14 cellular contexts compared by ENCODE assay signal in the genomic region with DNA sequence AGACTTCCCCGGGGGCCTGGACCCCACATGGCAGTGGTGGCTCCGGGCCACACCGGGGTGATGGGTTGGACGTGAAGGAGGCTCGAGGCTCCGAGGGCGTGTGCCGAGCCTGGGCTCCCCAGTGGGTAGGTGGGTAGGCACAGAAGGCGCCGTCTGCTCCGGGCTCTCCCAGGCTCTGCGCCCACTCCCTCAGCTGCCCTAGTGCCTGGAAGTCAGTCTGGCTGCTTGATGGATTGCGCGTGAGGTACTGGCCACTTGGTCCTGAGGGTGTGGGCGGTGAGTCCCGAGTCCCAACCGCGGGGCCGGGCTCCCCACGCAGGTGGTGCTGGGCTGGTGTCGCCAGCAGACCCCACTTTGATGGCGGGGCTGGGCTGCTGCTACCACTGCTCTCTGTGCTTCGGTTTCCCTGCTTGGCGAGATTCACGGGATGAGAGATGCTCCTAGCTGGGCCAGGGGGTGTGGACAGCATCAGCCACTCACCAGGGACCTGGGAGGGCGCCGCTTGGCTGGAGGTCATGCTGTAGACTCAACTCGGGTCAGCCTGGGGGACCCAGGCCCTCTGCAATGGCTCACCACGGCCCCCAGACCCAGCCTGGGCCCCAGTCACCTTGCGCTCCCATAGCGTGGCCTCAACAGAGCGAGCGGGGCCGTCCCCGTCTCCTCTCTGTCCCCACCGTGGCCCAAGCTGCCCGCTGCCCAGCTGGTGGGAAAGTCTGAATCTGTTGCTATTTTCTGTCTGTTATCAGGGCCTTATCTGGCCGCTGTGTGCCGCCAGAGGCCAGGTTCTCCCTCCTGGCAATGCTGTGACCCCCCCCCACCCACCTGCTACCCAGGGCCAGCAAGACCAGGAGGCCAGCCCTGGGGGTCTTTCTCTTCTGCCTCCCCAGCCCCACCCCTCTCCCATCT. TPM values are rescaled to one million over a fixed set of nuclear protein-coding genes. Genes with fewer than 3 reads are reported as not detected.
DNase-seq lines count a peak whose midpoint lies in the region; ATAC-seq and TF ChIP-seq lines count a peak whose summit lies in the region.
"Had no signal": no experiment of that assay in that cellular context is flagged by ENCODE, and none has a peak within 500 bp of the region (broad histone marks: within the 10 kb centered on the region; RNA-seq: fewer than 3 reads in every experiment).

No MANE protein-coding gene starts in this region.

- H3K36me3 ChIP-seq in spleen: peaks cover 0 to 15% (median 0%) of the 10 kb centered on the region in 6 donors
- H3K36me3 ChIP-seq: upper lobe of left lung had no signal

- peak overlapping the region in 6 of 8 donors; percentile 39 to 78 (median 71) for H3K27ac ChIP-seq in spleen
- H3K27ac ChIP-seq: upper lobe of left lung had no signal

- in situ Hi-C loops in KBM-7 (cut with MboI; ENCODE audit: low pct_unique_long_range_greater_than_20kb, low sequenced_read_pairs): no loop called here

- H3K27me3 ChIP-seq in spleen (replicated peaks in 1 of 7): no peaks in the 10 kb centered on the region
- H3K27me3 ChIP-seq: upper lobe of left lung had no signal

- TF ChIP-seq CTCF in GM10248 (IDR thresholded peaks at IDR 0.05; ENCODE audit: control extremely low read depth, extremely low read depth, low read depth, missing control alignments) (peak; percentile 12), spleen (IDR thresholded peaks at IDR 0.05 in 8 of 11, conservative IDR thresholded peaks at IDR 0.05 in 3 of 11) (peak in 3 of 11 experiments; percentile 16 to 29 (median 29))

- 48 to 75% (median 73%) methylated on average over 15 to 39 of the region's 39 CpGs for WGBS in spleen, 5 donors

- H3K4me1 ChIP-seq in spleen: peaks cover 22 to 94% (median 62%) of the 10 kb centered on the region in 6 donors
- H3K4me1 ChIP-seq: upper lobe of left lung had no signal

- H3K4me3 ChIP-seq in spleen: peak overlapping the region in 1 of 8 donors; percentile 48
- H3K4me3 ChIP-seq: upper lobe of left lung had no signal

- POLR2A ChIA-PET in GM10248 (lab: Yijun Ruan, JAX): no interaction called here

- no peak for TF ChIP-seq POLR2A in spleen (IDR thresholded peaks at IDR 0.05)

- CTCF ChIA-PET in GM10248 (lab: Yijun Ruan, JAX): no interaction called here

- ATAC-seq in left cardiac atrium: peak; percentile 39 to 60
- ATAC-seq in GM21717 (IDR thresholded peaks at IDR 0.05; ENCODE audit: unreplicated experiment): no peak
- ATAC-seq: Panc1 had no signal

- no peaks in the 10 kb centered on the region for H3K9me3 ChIP-seq in spleen
- H3K9me3 ChIP-seq: upper lobe of left lung had no signal

- peak; percentile 50 for DNase-seq in GM10248 (ENCODE audit: extremely low spot score)
- peak; percentile 23 for DNase-seq in NCI-H69 (lab: John Stamatoyannopoulos, UW)
- DNase-seq in left cardiac atrium: no peak
- DNase-seq in spleen: no peak
- DNase-seq in KBM-7: no peak
- DNase-seq in activated effector memory CD4-positive, alpha-beta T cell treated with Interleukin-2 at 50 U/mL for 16 hours: no peak
- DNase-seq: activated naive CD8-positive, alpha-beta T cell treated with anti-CD3 and anti-CD28 coated beads, Interleukin-2, amount 10 ng/mL, durations not matched to agents 7 days and 5 days; C1 segment of cervical spinal cord; glutamatergic neuron; islet precursor cell; NCI-H2029 had no signal

- intact Hi-C loops in left cardiac atrium (cut with DNase I): no loop called here
- intact Hi-C loops in spleen (cut with DNase I; ENCODE audit: low total_unique reads): no loop called here

RNA-seq across cellular contexts. Expression of a gene that starts 26.1 kb away (rescaled TPM):
- total RNA-seq in left cardiac atrium (10 to 100 TPM in 1 of 2 donors, 1 to 10 TPM in 1; 7.0 to 11.5 TPM), spleen (10 to 100 TPM in 4 of 7 donors, 1 to 10 TPM in 3; 4.5 to 25.3 (median 16.2) TPM)
- 10 to 100 TPM in 1 of 3 donors, 1 to 10 TPM in 2; 2.3 to 10.2 (median 2.8) TPM for polyA plus RNA-seq in spleen

Comparison
In these comparisons a context has a peak if more than half of its experiments do, and no peak if none do; other contexts are left out.
1. DNase-seq: peak in GM10248 (single experiment) and NCI-H69 (single experiment); none in left cardiac atrium (single experiment), spleen (single experiment), KBM-7 (single experiment) and activated effector memory CD4-positive, alpha-beta T cell treated with Interleukin-2 at 50 U/mL for 16 hours (single experiment).